8 cellular contexts compared by ENCODE assay signal in the genomic region with DNA sequence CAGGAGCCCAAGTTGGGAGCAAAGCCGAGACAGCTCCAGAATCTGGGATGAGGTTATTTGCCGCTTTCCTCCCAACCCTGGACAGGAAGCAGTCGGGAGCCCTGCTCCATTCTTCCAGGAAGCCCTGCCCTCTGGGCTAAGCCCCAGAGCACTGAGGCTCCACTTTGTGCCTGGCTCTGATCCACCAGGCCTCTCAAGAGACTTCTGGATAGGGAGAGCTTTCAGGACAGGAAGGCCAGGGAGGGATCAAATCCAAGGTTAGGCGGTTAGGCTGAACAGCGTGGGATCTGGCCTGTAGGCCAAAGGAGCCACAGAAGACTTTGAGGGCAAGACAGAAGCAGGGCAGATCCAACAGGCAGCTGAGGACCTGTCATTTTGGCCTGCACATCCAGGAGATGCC. TPM values are rescaled to one million over a fixed set of nuclear protein-coding genes. Genes with fewer than 3 reads are reported as not detected.
DNase-seq lines count a peak whose midpoint lies in the region; ATAC-seq, FAIRE-seq and TF ChIP-seq lines count a peak whose summit lies in the region.

No MANE protein-coding gene starts in this region.

- peak overlapping the region; percentile 62 for H3K9ac ChIP-seq in HCT116 (ENCODE audit: low read length)
- no peak overlapping the region for H3K9ac ChIP-seq in iPS-20b (ENCODE audit: low read depth, low read length)

- FAIRE-seq in A549 (lab: Jason Lieb, UNC) = no peak

- TF ChIP-seq RAD21 in A549 (conservative IDR thresholded peaks at IDR 0.05 in 1 of 2, IDR thresholded peaks at IDR 0.05 in 1 of 2) = no peak
- no peak for TF ChIP-seq RAD21 in HCT116 (IDR thresholded peaks at IDR 0.05; ENCODE audit: low read depth)

- RAD21 ChIA-PET in HCT116 (lab: Charles Lee; ENCODE audit: low non-redundant PET in 1 of 2, low total read pairs in 2 of 2, uncharacterized antibody in 2 of 2, unreplicated experiment in 2 of 2) = no interaction called here

- no peak overlapping the region for H2AFZ ChIP-seq in HCT116 (ENCODE audit: low read depth, low read length, poor library complexity, severe bottlenecking)

- TF ChIP-seq POLR2A in A549 (IDR thresholded peaks at IDR 0.05; ENCODE audit: low read length) (no peak), HCT116 (IDR thresholded peaks at IDR 0.05; ENCODE audit: borderline replicate concordance, extremely low read depth, insufficient read depth, insufficient read length) (no peak)

- no peaks in the 10 kb centered on the region for H4K20me1 ChIP-seq in HCT116 (ENCODE audit: insufficient read depth)

- H3K4me2 ChIP-seq in A549 = peak overlapping the region; percentile 83
- peak overlapping the region; percentile 91 for H3K4me2 ChIP-seq in HCT116 (ENCODE audit: low read length)

- H3K4me3 Mint-ChIP-seq in stimulated activated memory B cell treated with anti-CD40 and anti-IgM and Interleukin-4, amounts not matched to agents 10 μg/mL and 1 μg/mL and 100 μg/mL, for 72 hours = peak overlapping the region; percentile 90

- TF ChIP-seq EP300 in A549 (IDR thresholded peaks at IDR 0.05) = no peak

- peaks cover 8% of the 10 kb centered on the region for H3K36me3 Mint-ChIP-seq in stimulated activated memory B cell treated with anti-CD40 and anti-IgM and Interleukin-4, amounts not matched to agents 10 μg/mL and 1 μg/mL and 100 μg/mL, for 72 hours

- no peaks in the 10 kb centered on the region for H3K9me3 Mint-ChIP-seq in stimulated activated memory B cell treated with anti-CD40 and anti-IgM and Interleukin-4, amounts not matched to agents 10 μg/mL and 1 μg/mL and 100 μg/mL, for 72 hours

- intact Hi-C loops in HCT116 (cut with micrococcal nuclease) = no loop called here
- intact Hi-C loops in ascending aorta (cut with DNase I) = loop anchor here (5.0 kb wide), 2 partner anchors 326 to 471 kb away; partner anchors contain the start of gene UBL7

- CTCF ChIA-PET in A549 (lab: Yijun Ruan, JAX) = interaction anchor here (0.8 to 5.5 kb wide), 8 partner anchors 8 to 331 kb away, joined by 3 to 30 read pairs (median 4); no protein-coding TSS in a partner anchor
- CTCF ChIA-PET in HCT116 (lab: Charles Lee) = interaction anchor here (0.9 kb wide), 1 partner anchor 18 kb away, joined by 4 read pairs; no protein-coding TSS in a partner anchor

- POLR2A ChIA-PET in A549 (lab: Yijun Ruan, JAX) (no interaction called here), HCT116 (lab: Charles Lee) (no interaction called here)

- TF ChIP-seq CTCF in A549 (IDR thresholded peaks at IDR 0.05) = no peak
- no peak for TF ChIP-seq CTCF in HCT116 (IDR thresholded peaks at IDR 0.05 in 2 of 3, conservative IDR thresholded peaks at IDR 0.05 in 1 of 3; ENCODE audit: borderline replicate concordance in 1 of 3, insufficient read depth in 1 of 3, low read depth in 2 of 3, low read length in 2 of 3)
- no peak for TF ChIP-seq CTCF in ascending aorta (IDR thresholded peaks at IDR 0.05)

- no peak for DNase-seq in A549 (ENCODE audit: low read depth in 1 of 2, low spot score in 1 of 2)
- no peak for DNase-seq in HCT116 (ENCODE audit: low read depth, low spot score)
- DNase-seq in ascending aorta (ENCODE audit: low spot score in 2 of 2) = peak in 1 of 2 donors; percentile 92

- H3K9me3 ChIP-seq in A549 = no peaks in the 10 kb centered on the region
- no peaks in the 10 kb centered on the region for H3K9me3 ChIP-seq in HCT116 (ENCODE audit: control insufficient read depth in 1 of 2, insufficient read depth in 1 of 2, low read depth in 1 of 2, low read length in 2 of 2)
- H3K9me3 ChIP-seq in ascending aorta = no peaks in the 10 kb centered on the region
- no peaks in the 10 kb centered on the region for H3K9me3 ChIP-seq in iPS-20b (ENCODE audit: insufficient read depth, low read depth, low read length)

- no peaks in the 10 kb centered on the region for H3K9me2 ChIP-seq in HCT116 (ENCODE audit: insufficient read depth)

- H3K27ac ChIP-seq in A549 (peak overlapping the region; percentile 57 to 88; a peak in 5 of 6 replicates), HCT116 (ENCODE audit: low read depth, low read length) (peak overlapping the region; percentile 31), ascending aorta (peak overlapping the region; percentile 90), iPS-20b (ENCODE audit: low read length) (no peak overlapping the region)

- H3K79me2 ChIP-seq in HCT116 (ENCODE audit: insufficient read depth, low read length) = peaks cover 6% of the 10 kb centered on the region; the same call in 1 of the 2 replicates

- H3K36me3 ChIP-seq in HCT116 (ENCODE audit: control insufficient read depth in 1 of 2, insufficient read depth in 2 of 2, low read length in 2 of 2) (no peaks in the 10 kb centered on the region), ascending aorta (peaks cover 0 to 13% of the 10 kb centered on the region in 2 donors), iPS-20b (ENCODE audit: insufficient read depth, low read depth, low read length) (no peaks in the 10 kb centered on the region)

- TSS peak; percentile 30 for BruUV-seq in HCT116 (replicated peaks; lab: Mats Ljungman, UMichigan)

- H3K27me3 Mint-ChIP-seq in stimulated activated memory B cell treated with anti-CD40 and anti-IgM and Interleukin-4, amounts not matched to agents 10 μg/mL and 1 μg/mL and 100 μg/mL, for 72 hours = no peaks in the 10 kb centered on the region

- H3K27me3 ChIP-seq in HCT116 (ENCODE audit: insufficient read depth, low read length) (no peaks in the 10 kb centered on the region), ascending aorta (no peaks in the 10 kb centered on the region), iPS-20b (ENCODE audit: insufficient read depth, low read length) (0 out of 2 replicates have a peak, but pooled peaks cover 11% of the 10 kb centered on the region)

- H3K4me3 ChIP-seq in A549 (peak overlapping the region; percentile 83), HCT116 (replicated peaks in 1 of 2; ENCODE audit: low read depth in 1 of 2, low read length in 2 of 2) (peak overlapping the region; percentile 69 to 81), ascending aorta (peak overlapping the region; percentile 83 to 85), iPS-20b (ENCODE audit: low read length) (peak overlapping the region; percentile 63)

- H3K4me1 ChIP-seq in A549 = peaks cover 33% of the 10 kb centered on the region
- peaks cover 22 to 64% of the 10 kb centered on the region in 2 experiments for H3K4me1 ChIP-seq in HCT116 (ENCODE audit: control insufficient read depth in 1 of 2, insufficient read depth in 2 of 2, low read length in 2 of 2)
- peaks cover 13 to 51% of the 10 kb centered on the region in 2 donors for H3K4me1 ChIP-seq in ascending aorta
- no peaks in the 10 kb centered on the region; the same call in 1 of the 2 replicates for H3K4me1 ChIP-seq in iPS-20b (ENCODE audit: insufficient read depth, low read length)

- ATAC-seq in A549 = no peak
- no peak for ATAC-seq in HCT116
- ATAC-seq in stimulated activated memory B cell treated with anti-CD40 and anti-IgM and Interleukin-4, amounts not matched to agents 10 μg/mL and 1 μg/mL and 100 μg/mL, for 72 hours = no peak
- ATAC-seq in GM21529 (IDR thresholded peaks at IDR 0.05; ENCODE audit: unreplicated experiment) = no peak
- ATAC-seq in HG03095 (IDR thresholded peaks at IDR 0.05; ENCODE audit: unreplicated experiment) = no peak
- ATAC-seq in GM18858 (IDR thresholded peaks at IDR 0.05; ENCODE audit: unreplicated experiment) = no peak

- H3K27ac Mint-ChIP-seq in stimulated activated memory B cell treated with anti-CD40 and anti-IgM and Interleukin-4, amounts not matched to agents 10 μg/mL and 1 μg/mL and 100 μg/mL, for 72 hours = peak overlapping the region; percentile 76

- 85% methylated on average over 5 of the region's 5 CpGs for WGBS in A549 (ENCODE audit: missing lambda C conversion rate)

- peaks cover 76% of the 10 kb centered on the region for H3K4me1 Mint-ChIP-seq in stimulated activated memory B cell treated with anti-CD40 and anti-IgM and Interleukin-4, amounts not matched to agents 10 μg/mL and 1 μg/mL and 100 μg/mL, for 72 hours

TF ChIP-seq in A549, 52 proteins besides CTCF, POLR2A, EP300 and RAD21 (continues in another document):
- TF ChIP-seq HEYL (CRISPR knock-in tag; IDR thresholded peaks at IDR 0.05) = no peak
- TF ChIP-seq CBX2 (IDR thresholded peaks at IDR 0.05; ENCODE audit: borderline replicate concordance, low read depth) = no peak
- no peak for TF ChIP-seq MAFK (IDR thresholded peaks at IDR 0.05; ENCODE audit: partially characterized antibody)

TF ChIP-seq in HCT116, 20 proteins besides CTCF, POLR2A, EP300 and RAD21 (continues in another document):
- TF ChIP-seq TCF7L2 (IDR thresholded peaks at IDR 0.05; ENCODE audit: borderline replicate concordance, extremely low read depth, insufficient read depth, insufficient read length) (no peak), SRF (IDR thresholded peaks at IDR 0.05; ENCODE audit: low read depth) (no peak), POLR2AphosphoS5 (IDR thresholded peaks at IDR 0.05; ENCODE audit: low read depth, low read length) (no peak)

RNA-seq across cellular contexts. Expression of gene STOML1, which starts 0.8 kb away (rescaled TPM):
- 3.5 and 4.3 TPM in 2 replicates for polyA plus RNA-seq in A549 (2011; rRNA removed)
- polyA plus RNA-seq in A549 (2012; cell fraction: cytosol; rRNA removed) = 7.6 and 8.0 TPM in 2 replicates
- 12.0 and 14.7 TPM in 2 replicates for polyA plus RNA-seq in A549 (2012; cell fraction: nucleus; rRNA removed)
- 4.9 to 6.3 TPM (median 5.7 TPM) in 3 replicates for polyA plus RNA-seq in A549 (2017; fragmentation: RNase III; extraction: RNeasy Plus Mini Kit Qiagen cat#74134 plus additional on column Dnase treatment)
- 3.6 and 5.4 TPM in 2 replicates for polyA minus RNA-seq in A549 (2011; rRNA and poly(A)+ RNA removed)
- 5.0 TPM for total RNA-seq in HCT116 (2021; ENCODE audit: unreplicated experiment)
- polyA plus RNA-seq in HCT116 (2012) = 3.0 and 4.0 TPM in 2 replicates
- total RNA-seq in ascending aorta = 15.3 TPM

RNA-seq across cellular contexts. Expression of gene PML, which starts 3.3 kb away (rescaled TPM):
- polyA plus RNA-seq in A549 (2011; rRNA removed) (2.1 and 3.9 TPM in 2 replicates), A549 (2017; fragmentation: RNase III; extraction: RNeasy Plus Mini Kit Qiagen cat#74134 plus additional on column Dnase treatment) (7.8 to 8.5 TPM (median 8.4 TPM) in 3 replicates)
- polyA plus RNA-seq in A549 (2012; cell fraction: cytosol; rRNA removed) = 5.9 and 7.9 TPM in 2 replicates
- polyA plus RNA-seq in A549 (2012; cell fraction: nucleus; rRNA removed) = 14.7 and 25.7 TPM in 2 replicates
- 5.6 and 6.2 TPM in 2 replicates for polyA minus RNA-seq in A549 (2011; rRNA and poly(A)+ RNA removed)
- total RNA-seq in HCT116 (2021; ENCODE audit: unreplicated experiment) (28.1 TPM), ascending aorta (227 TPM)
- 23.1 and 29.6 TPM in 2 replicates for polyA plus RNA-seq in HCT116 (2012)
